Comparison of ENCODE assay signal across 16 cellular contexts in the genomic region with DNA sequence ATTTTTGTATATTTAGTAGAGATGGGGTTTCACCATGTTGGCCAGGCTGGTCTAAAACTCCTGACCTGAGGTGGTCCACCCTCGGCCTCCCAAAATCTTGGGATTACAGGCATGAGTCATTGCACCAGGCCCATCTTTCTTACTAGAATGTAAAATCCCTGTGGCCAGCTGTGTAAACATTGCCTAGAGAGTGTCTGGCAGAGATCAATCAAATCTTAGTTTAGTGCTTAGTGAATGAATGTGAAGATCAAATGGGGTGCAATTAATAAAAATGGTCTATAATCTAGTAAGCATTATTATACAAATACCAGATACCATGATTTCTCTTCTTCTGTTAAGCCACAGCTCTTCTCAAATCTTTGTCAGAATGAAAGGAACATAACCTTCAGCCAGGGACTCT.
"Had no signal": no experiment of that assay in that cellular context is flagged by ENCODE, and none has a peak within 500 bp of the region (broad histone marks: within the 10 kb centered on the region; RNA-seq: fewer than 3 reads in every experiment).

No MANE protein-coding gene starts in this region.

- H3K4me1 ChIP-seq: stomach had no signal

- H3K27ac ChIP-seq: brain microvascular endothelial cell, dorsolateral prefrontal cortex, skin epidermis, stomach, thoracic aorta had no signal

- H3K9me3 ChIP-seq: stomach, thoracic aorta had no signal

- DNase-seq: activated CD4-positive, alpha-beta T cell treated with anti-CD3 and anti-CD28 coated beads, Interleukin-2, amount 50 U/mL, for 4 hours; activated CD4-positive, CD25-positive, alpha-beta regulatory T cell treated with anti-CD3 and anti-CD28 coated beads, Interleukin-2, amount 50 U/mL, for 72 hours; activated T-cell treated with anti-CD3 and anti-CD28 coated beads, Interleukin-2, amount 50 U/mL, for 1 hour; amniotic stem cell; brain microvascular endothelial cell; dorsolateral prefrontal cortex; glutamatergic neuron; immature natural killer cell; left cardiac atrium; naive thymus-derived CD4-positive, alpha-beta T cell; posterior cingulate gyrus; stomach had no signal

- H3K36me3 ChIP-seq: brain microvascular endothelial cell, stomach, thoracic aorta had no signal

- H3K27me3 ChIP-seq: brain microvascular endothelial cell, dorsolateral prefrontal cortex, stomach had no signal

- ATAC-seq: esophagus mucosa; left cardiac atrium; naive thymus-derived CD4-positive, alpha-beta T cell had no signal

- H3K4me3 ChIP-seq: dorsolateral prefrontal cortex, lung, skin epidermis, stomach, thoracic aorta had no signal
